22 cellular contexts compared by ENCODE assay signal in genomic region chr9:126589349-126589748, GRCh38. TPM values are rescaled to one million over a fixed set of nuclear protein-coding genes. Genes with fewer than 3 reads are reported as not detected.
"Had no signal": no experiment of that assay in that cellular context is flagged by ENCODE, and none has a peak within 500 bp of the region (broad histone marks: within the 10 kb centered on the region; RNA-seq: fewer than 3 reads in every experiment).

No MANE protein-coding gene starts in this region.

- H3K36me3 Mint-ChIP-seq: naive thymus-derived CD4-positive, alpha-beta T cell had no signal

- DNase-seq: effector memory CD8-positive, alpha-beta T cell; gastrocnemius medialis; glutamatergic neuron; kidney; left cardiac atrium; mesendoderm; naive thymus-derived CD4-positive, alpha-beta T cell; nephron progenitor cell; small intestine; stimulated activated CD4-positive, alpha-beta T cell treated with anti-CD3 and anti-CD28 coated beads, Interleukin-12 subunit alpha, Interleukin-12 subunit beta, amount 100 ng/mL, for 4 hours; stimulated activated naive CD4-positive, alpha-beta T cell; stomach; substantia nigra; trophoblast cell had no signal

- H2AFZ ChIP-seq: hepatocyte had no signal

- H3K4me2 ChIP-seq: hepatocyte had no signal

- H3K9me3 Mint-ChIP-seq: dendritic cell treated with granulocyte-macrophage colony-stimulating factor and Interleukin-4, amounts not matched to agents 40 ng/mL and 50 ng/mL, for 4 days; effector memory CD8-positive, alpha-beta T cell; nephron progenitor cell had no signal

- H3K27ac ChIP-seq: gastrocnemius medialis, hepatocyte, neutrophil, stomach had no signal

- H3K4me3 ChIP-seq: gastrocnemius medialis, hepatocyte, stomach had no signal

- H3K27ac Mint-ChIP-seq: dendritic cell treated with granulocyte-macrophage colony-stimulating factor and Interleukin-4, amounts not matched to agents 40 ng/mL and 50 ng/mL, for 4 days; effector memory CD8-positive, alpha-beta T cell; naive thymus-derived CD4-positive, alpha-beta T cell; nephron progenitor cell had no signal

- H3K36me3 ChIP-seq: gastrocnemius medialis, neutrophil, stomach had no signal

- H3K9me3 ChIP-seq: gastrocnemius medialis, neutrophil, stomach had no signal

- H3K79me2 ChIP-seq: hepatocyte had no signal

- H3K4me3 Mint-ChIP-seq: dendritic cell treated with granulocyte-macrophage colony-stimulating factor and Interleukin-4, amounts not matched to agents 40 ng/mL and 50 ng/mL, for 4 days; effector memory CD8-positive, alpha-beta T cell; naive thymus-derived CD4-positive, alpha-beta T cell; nephron progenitor cell had no signal

RNA-seq across cellular contexts. Expression of gene LMX1B, which starts 24.4 kb away (rescaled TPM):
- total RNA-seq: fibroblast of lung; hepatocyte; liver; lung microvascular endothelial cell; naive thymus-derived CD4-positive, alpha-beta T cell; pulmonary artery endothelial cell; stomach; urinary bladder had no signal
